11 cellular contexts compared by ENCODE assay signal in genomic region chr3:169659096-169659521, GRCh38. TPM values are rescaled to one million over a fixed set of nuclear protein-coding genes. Genes with fewer than 3 reads are reported as not detected.
DNase-seq lines count a peak whose midpoint lies in the region; ATAC-seq and TF ChIP-seq lines count a peak whose summit lies in the region.
"Had no signal": no experiment of that assay in that cellular context is flagged by ENCODE, and none has a peak within 500 bp of the region (broad histone marks: within the 10 kb centered on the region; RNA-seq: fewer than 3 reads in every experiment).

No MANE protein-coding gene starts in this region.

- no peak for ATAC-seq in Right ventricle myocardium inferior
- no peak for ATAC-seq in naive B cell (ENCODE audit: low read depth in 2 of 2)
- no peak for ATAC-seq in aorta (ENCODE audit: low FRiP score)
- ATAC-seq in GM18861 (IDR thresholded peaks at IDR 0.05; ENCODE audit: unreplicated experiment) = no peak

- peak overlapping the region; percentile 91 to 99 for H3K27ac ChIP-seq in aorta (ENCODE audit: low read depth in 1 of 2, low read length in 2 of 2)
- H3K27ac ChIP-seq: brain microvascular endothelial cell had no signal

- H3K27me3 Mint-ChIP-seq in naive B cell = peaks cover 78 to 81% (median 81%) of the 10 kb centered on the region in 3 donors

- peaks cover 21 to 52% (median 51%) of the 10 kb centered on the region in 3 donors for H3K4me1 Mint-ChIP-seq in naive B cell

- H3K36me3 ChIP-seq in aorta (ENCODE audit: control insufficient read depth in 1 of 2, insufficient read depth in 2 of 2, low read length in 1 of 2) = no peaks in the 10 kb centered on the region
- H3K36me3 ChIP-seq: brain microvascular endothelial cell had no signal

- WGBS in aorta, 2 donors = 0 to 3% methylated on average over 5 of the region's 5 CpGs

- no peaks in the 10 kb centered on the region for H3K9me3 ChIP-seq in aorta (ENCODE audit: control insufficient read depth, low read length)

- H3K4me3 Mint-ChIP-seq in naive B cell = peak overlapping the region in 7 of 8 donors; percentile 49 to 77 (median 59)

- no peaks in the 10 kb centered on the region for H3K27me3 ChIP-seq in aorta (ENCODE audit: control insufficient read depth in 1 of 2, insufficient read depth in 2 of 2, low read length in 1 of 2)

- H3K4me3 ChIP-seq in fibroblast of the aortic adventitia (ENCODE audit: low read depth, low read length) (peak overlapping the region; percentile 93), aorta (ENCODE audit: low read length in 2 of 2) (peak overlapping the region in 1 of 2 donors; percentile 78)

- peak overlapping the region in 1 of 6 donors; percentile 54 for H3K27ac Mint-ChIP-seq in naive B cell

- H3K4me1 ChIP-seq in aorta (ENCODE audit: control insufficient read depth in 1 of 2, insufficient read depth in 2 of 2, low read length in 2 of 2) = peaks cover 3 to 4% of the 10 kb centered on the region in 2 donors

- H3K9me3 Mint-ChIP-seq in naive B cell = peaks cover 0 to 7% (median 0%) of the 10 kb centered on the region in 7 donors

- peak; percentile 66 for DNase-seq in Right ventricle myocardium inferior (ENCODE audit: missing footprints)
- no peak for DNase-seq in cardiac septum (ENCODE audit: low spot score)
- peak; percentile 63 for DNase-seq in fibroblast of the aortic adventitia (ENCODE audit: low read depth)
- no peak for DNase-seq in naive B cell
- peak; percentile 63 to 77 for DNase-seq in aorta
- no peak for DNase-seq in D341Med (ENCODE audit: low spot score)
- no peak for DNase-seq in stimulated activated CD4-positive, alpha-beta T cell treated with anti-CD3 and anti-CD28 coated beads, Interleukin-1b, Interleukin-23, amount 100 ng/mL, for 48 hours
- DNase-seq: brain microvascular endothelial cell, NCI-H2029 treated with DMSO at 0.1 percent for 48 hours had no signal

- H3K36me3 Mint-ChIP-seq in naive B cell = peaks cover 0 to 8% of the 10 kb centered on the region in 2 donors

- no peak for TF ChIP-seq CTCF in fibroblast of the aortic adventitia (IDR thresholded peaks at IDR 0.05; ENCODE audit: insufficient read depth, low read length)

- intact Hi-C loops in Right ventricle myocardium inferior (cut with DNase I) (no loop called here), cardiac septum (cut with DNase I) (no loop called here), aorta (cut with DNase I) (loop anchor here (5.0 to 10.0 kb wide), 2 partner anchors 67 to 104 kb away; no protein-coding TSS in a partner anchor)

RNA-seq across cellular contexts. Expression of gene MECOM, which starts 4.4 kb away (rescaled TPM):
- total RNA-seq in Right ventricle myocardium inferior (20.0 TPM), cardiac septum (18.7 TPM), fibroblast of the aortic adventitia (ENCODE audit: low replicate concordance) (10.1 and 44.3 TPM in 2 replicates), aorta (10 to 100 TPM; 36.5 to 73.7 TPM)
- polyA plus RNA-seq in naive B cell (ENCODE audit: low read depth in 6 of 6) (not detected), aorta (10 to 100 TPM in 1 of 2 donors, 1 to 10 TPM in 1; 9.8 to 11.9 TPM)
- total RNA-seq: T-helper 2 cell treated with Interferon-gamma antibody and Interleukin-4, amounts not matched to agents 100 ng/mL and 5 ng/mL, for 36 hours had no signal

Comparison
In these comparisons a context has a peak if more than half of its experiments do, and no peak if none do; other contexts are left out.
1. DNase-seq: peak in Right ventricle myocardium inferior (single experiment), fibroblast of the aortic adventitia (single experiment) and aorta (2 of 2); none in cardiac septum (single experiment), naive B cell (single experiment), D341Med (single experiment) and stimulated activated CD4-positive, alpha-beta T cell treated with anti-CD3 and anti-CD28 coated beads, Interleukin-1b, Interleukin-23, amount 100 ng/mL, for 48 hours (single experiment).
2. intact Hi-C loops: an anchor here in aorta (5.0 to 10.0 kb wide); none called in Right ventricle myocardium inferior and cardiac septum.